Comparison of ENCODE assay signal across 24 cellular contexts in the genomic region with DNA sequence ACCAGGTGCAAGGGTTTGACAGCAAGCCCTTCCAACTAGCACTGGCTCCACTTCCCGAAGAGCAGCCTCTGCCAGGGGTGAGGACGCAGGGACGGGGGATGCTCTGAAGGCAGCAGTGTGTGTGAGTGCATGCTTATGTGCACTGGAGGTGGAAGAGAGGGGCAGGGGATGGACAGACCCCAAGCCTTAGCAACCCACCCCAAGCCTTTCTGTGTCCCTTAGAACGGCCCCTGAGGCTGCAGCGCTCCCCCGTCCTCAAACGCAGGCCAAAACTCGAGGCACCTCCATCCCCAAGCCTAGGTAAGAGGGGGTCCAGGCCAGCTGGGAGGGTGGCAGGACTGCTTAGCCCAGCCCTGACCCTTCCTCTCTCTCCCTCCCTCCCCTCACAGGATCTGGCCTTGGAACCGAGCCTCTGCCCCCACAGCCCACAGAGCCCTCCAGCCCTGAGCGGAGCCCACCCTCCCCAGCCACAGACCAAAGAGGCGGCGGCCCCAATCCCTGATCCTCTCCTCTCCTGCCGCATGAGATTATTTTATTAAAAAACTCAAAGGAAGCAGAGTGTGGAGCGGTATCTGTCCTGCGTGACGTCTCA.
"Had no signal": no experiment of that assay in that cellular context is flagged by ENCODE, and none has a peak within 500 bp of the region (broad histone marks: within the 10 kb centered on the region; RNA-seq: fewer than 3 reads in every experiment).

No MANE protein-coding gene starts in this region.

- H3K9me3 Mint-ChIP-seq: activated CD4-positive, alpha-beta T cell treated with anti-CD3 and anti-CD28 coated beads, Interleukin-2, amount 10 ng/mL, durations not matched to agents 24 days and 14 days; activated CD8-positive, alpha-beta T cell treated with anti-CD3 and anti-CD28 coated beads for 36 hours; activated naive CD4-positive, alpha-beta T cell treated with anti-CD3 and anti-CD28 coated beads for 36 hours; activated naive CD8-positive, alpha-beta T cell treated with anti-CD3 and anti-CD28 coated beads, Interleukin-2, amount 50 U/mL, for 24 hours; stimulated activated naive CD8-positive, alpha-beta T cell treated with anti-CD3 and anti-CD28 coated beads, Interleukin-15, amount 100 ng/mL, for 72 hours had no signal

- H3K9me3 ChIP-seq: gastroesophageal sphincter, heart left ventricle, lower lobe of right lung, mucosa of descending colon, spleen, suprapubic skin, tibial nerve, vagina had no signal

- H3K27ac Mint-ChIP-seq: activated CD4-positive, alpha-beta T cell treated with anti-CD3 and anti-CD28 coated beads, Interleukin-2, amount 10 ng/mL, durations not matched to agents 24 days and 14 days; activated CD8-positive, alpha-beta T cell treated with anti-CD3 and anti-CD28 coated beads for 36 hours; activated naive CD4-positive, alpha-beta T cell treated with anti-CD3 and anti-CD28 coated beads for 36 hours; activated naive CD8-positive, alpha-beta T cell treated with anti-CD3 and anti-CD28 coated beads, Interleukin-2, amount 50 U/mL, for 24 hours; progenitor cell of endocrine pancreas had no signal

- H3K27me3 Mint-ChIP-seq: activated CD4-positive, alpha-beta T cell treated with anti-CD3 and anti-CD28 coated beads, Interleukin-2, amount 10 ng/mL, durations not matched to agents 24 days and 14 days; activated CD8-positive, alpha-beta memory T cell treated with anti-CD3 and anti-CD28 coated beads, Interleukin-2, amount 10 ng/mL, durations not matched to agents 7 days and 5 days; activated CD8-positive, alpha-beta T cell treated with anti-CD3 and anti-CD28 coated beads for 36 hours; activated naive CD8-positive, alpha-beta T cell treated with anti-CD3 and anti-CD28 coated beads, Interleukin-2, amount 50 U/mL, for 24 hours; stimulated activated naive CD8-positive, alpha-beta T cell treated with anti-CD3 and anti-CD28 coated beads, Interleukin-15, amount 100 ng/mL, for 72 hours had no signal

- H3K36me3 ChIP-seq: cardiac muscle cell had no signal

- H3K27ac ChIP-seq: cardiac muscle cell, epithelial cell of prostate, gastroesophageal sphincter, heart left ventricle, lower lobe of right lung, spleen, suprapubic skin, tibial nerve, vagina, VCaP had no signal

- H3K4me3 ChIP-seq: cardiac muscle cell, gastroesophageal sphincter, heart left ventricle, lower lobe of right lung, mucosa of descending colon, spleen, suprapubic skin, tibial nerve, vagina had no signal

- ATAC-seq: activated CD4-positive, CD25-positive, alpha-beta regulatory T cell treated with anti-CD3 and anti-CD28 coated beads, Interleukin-2, amount 50 U/mL, for 24 hours; activated CD8-positive, alpha-beta memory T cell treated with anti-CD3 and anti-CD28 coated beads, Interleukin-2, amount 10 ng/mL, durations not matched to agents 7 days and 5 days; activated CD8-positive, alpha-beta T cell treated with anti-CD3 and anti-CD28 coated beads for 36 hours; activated naive CD8-positive, alpha-beta T cell treated with anti-CD3 and anti-CD28 coated beads, Interleukin-2, amount 50 U/mL, for 24 hours; gastroesophageal sphincter; heart left ventricle; left colon; lower lobe of right lung; mucosa of descending colon; stimulated activated naive CD8-positive, alpha-beta T cell treated with anti-CD3 and anti-CD28 coated beads, Interleukin-15, amount 100 ng/mL, for 72 hours had no signal

- DNase-seq: activated CD8-positive, alpha-beta memory T cell treated with anti-CD3 and anti-CD28 coated beads, Interleukin-2, amount 10 ng/mL, durations not matched to agents 7 days and 5 days; activated CD8-positive, alpha-beta T cell treated with anti-CD3 and anti-CD28 coated beads for 36 hours; activated naive CD4-positive, alpha-beta T cell treated with anti-CD3 and anti-CD28 coated beads for 36 hours; activated naive CD8-positive, alpha-beta T cell treated with anti-CD3 and anti-CD28 coated beads, Interleukin-2, amount 50 U/mL, for 24 hours; cortex of kidney; heart left ventricle; left colon; lower lobe of right lung; mesendoderm; retina; spleen; stimulated activated CD4-positive, alpha-beta T cell treated with anti-CD3 and anti-CD28 coated beads, Interleukin-4, amount 100 ng/mL, for 1 hour; stimulated activated naive CD8-positive, alpha-beta T cell treated with anti-CD3 and anti-CD28 coated beads, Interleukin-15, amount 100 ng/mL, for 72 hours had no signal

- H3K4me3 Mint-ChIP-seq: activated CD8-positive, alpha-beta memory T cell treated with anti-CD3 and anti-CD28 coated beads, Interleukin-2, amount 10 ng/mL, durations not matched to agents 7 days and 5 days; activated CD8-positive, alpha-beta T cell treated with anti-CD3 and anti-CD28 coated beads for 36 hours; activated naive CD4-positive, alpha-beta T cell treated with anti-CD3 and anti-CD28 coated beads for 36 hours; activated naive CD8-positive, alpha-beta T cell treated with anti-CD3 and anti-CD28 coated beads, Interleukin-2, amount 50 U/mL, for 24 hours had no signal
